Comparison of ENCODE assay signal across 2 cellular contexts in genomic region chr9:33110686-33111085, GRCh38.
TF ChIP-seq lines count a peak whose summit lies in the region.

No MANE protein-coding gene starts in this region.

TF ChIP-seq in HepG2, 621 proteins besides CTCF, POLR2A, EP300 and RAD21:
- 0 out of 2 replicates have a peak, but pooled peaks have one; percentile 24 for TF ChIP-seq ZNF768 (CRISPR knock-in tag; IDR thresholded peaks at IDR 0.05)
- no peak for TF ChIP-seq ZNF207 (IDR thresholded peaks at IDR 0.05; ENCODE audit: borderline replicate concordance)
TF ChIP-seq in HepG2: peak in this region for 1.

TF ChIP-seq in H1, 55 proteins besides CTCF, POLR2A, EP300 and RAD21:
- no peak for TF ChIP-seq GABPA (IDR thresholded peaks at IDR 0.05; ENCODE audit: borderline replicate concordance, insufficient read depth, low read length)
- no peak for TF ChIP-seq SRF (IDR thresholded peaks at IDR 0.05; ENCODE audit: low read depth, low read length)
- TF ChIP-seq FOSL1 (IDR thresholded peaks at IDR 0.05; ENCODE audit: insufficient read depth, low read depth, low read length) = no peak
- no peak for TF ChIP-seq KDM5A (IDR thresholded peaks at IDR 0.05; ENCODE audit: low read length)
- no peak for TF ChIP-seq HDAC2 (IDR thresholded peaks at IDR 0.05; ENCODE audit: borderline replicate concordance in 1 of 2, low read depth in 2 of 2, low read length in 2 of 2)
- no peak for TF ChIP-seq TEAD4 (IDR thresholded peaks at IDR 0.05; ENCODE audit: low read depth, low read length)
- no peak for TF ChIP-seq CHD1 (IDR thresholded peaks at IDR 0.05; ENCODE audit: low read depth, low read length)
- TF ChIP-seq NRF1 (IDR thresholded peaks at IDR 0.05; ENCODE audit: low read depth, low read length) = no peak
